ENCODE assay signal across 8 cellular contexts in genomic region chr2:10447300-10448207, GRCh38. TPM values are rescaled to one million over a fixed set of nuclear protein-coding genes. Genes with fewer than 3 reads are reported as not detected.
DNase-seq lines count a peak whose midpoint lies in the region; ATAC-seq, FAIRE-seq and TF ChIP-seq lines count a peak whose summit lies in the region.

No MANE protein-coding gene starts in this region.

- H2AFZ ChIP-seq in astrocyte (ENCODE audit: low read depth, low read length), result no peak overlapping the region

- no peak for TF ChIP-seq CTCF in C4-2B (conservative IDR thresholded peaks at IDR 0.05)
- no peak for TF ChIP-seq CTCF in astrocyte (IDR thresholded peaks at IDR 0.05; ENCODE audit: insufficient read depth, low read depth, low read length)
- no peak for TF ChIP-seq CTCF in sigmoid colon (IDR thresholded peaks at IDR 0.05)

- H3K27me3 Mint-ChIP-seq in astrocyte (ENCODE audit: low read depth, unreplicated experiment), result peaks cover 4% of the 10 kb centered on the region

- peaks cover 2% of the 10 kb centered on the region for H3K4me1 Mint-ChIP-seq in astrocyte (ENCODE audit: low read depth, unreplicated experiment)

- peaks cover 22% of the 10 kb centered on the region for H3K36me3 ChIP-seq in astrocyte (ENCODE audit: insufficient read depth, low read length)
- H3K36me3 ChIP-seq in sigmoid colon, result peaks cover 0 to 27% (median 15%) of the 10 kb centered on the region in 4 donors

- no peak for TF ChIP-seq POLR2A in sigmoid colon (IDR thresholded peaks at IDR 0.05)

- H3K27me3 ChIP-seq in astrocyte (ENCODE audit: insufficient read depth, low read length), result no peaks in the 10 kb centered on the region
- H3K27me3 ChIP-seq in sigmoid colon, result no peaks in the 10 kb centered on the region

- H3K9ac ChIP-seq in astrocyte (ENCODE audit: low read length), result peak overlapping the region; percentile 86

- H3K9me3 Mint-ChIP-seq in astrocyte (ENCODE audit: unreplicated experiment), result no peaks in the 10 kb centered on the region

- H3K27ac Mint-ChIP-seq in astrocyte (ENCODE audit: unreplicated experiment), result peak overlapping the region; percentile 87

- DNase-seq in NOMO-1 treated with DMSO at 0.1 percent for 48 hours (lab: John Stamatoyannopoulos, UW; ENCODE audit: unreplicated experiment) (peak; percentile 69), astrocyte (ENCODE audit: low read depth) (peak; percentile 35), sigmoid colon (no peak), activated gamma-delta T cell treated with Interleukin-2 at 50 U/mL for 16 hours (no peak)

- peaks cover 6% of the 10 kb centered on the region for H3K36me3 Mint-ChIP-seq in astrocyte (ENCODE audit: low read depth, unreplicated experiment)

- H3K4me2 ChIP-seq in astrocyte (ENCODE audit: low read length), result peak overlapping the region; percentile 89

- peak overlapping the region; percentile 99 for H3K27ac ChIP-seq in C4-2B
- peak overlapping the region; percentile 74 for H3K27ac ChIP-seq in astrocyte (ENCODE audit: low read depth, low read length)
- H3K27ac ChIP-seq in sigmoid colon, result peak overlapping the region; percentile 90 to 97 (median 96)

- peaks cover 52% of the 10 kb centered on the region for H3K79me2 ChIP-seq in astrocyte (ENCODE audit: insufficient read depth, low read length)

- peak overlapping the region; percentile 84 for H3K4me3 ChIP-seq in astrocyte (ENCODE audit: insufficient read depth, low read depth, low read length)
- H3K4me3 ChIP-seq in iPS-18c (ENCODE audit: insufficient read depth, low read depth, low read length), result peak overlapping the region; percentile 46
- H3K4me3 ChIP-seq in sigmoid colon, result peak overlapping the region; percentile 40 to 71 (median 64)

- FAIRE-seq in astrocyte (lab: Jason Lieb, UNC), result no peak

- peaks cover 23% of the 10 kb centered on the region for H3K4me1 ChIP-seq in astrocyte (ENCODE audit: insufficient read depth, low read length)
- peaks cover 0 to 54% (median 35%) of the 10 kb centered on the region in 4 donors for H3K4me1 ChIP-seq in sigmoid colon

- H3K4me3 Mint-ChIP-seq in astrocyte (ENCODE audit: unreplicated experiment), result peak overlapping the region; percentile 91

- peaks cover 44% of the 10 kb centered on the region for H4K20me1 ChIP-seq in astrocyte (ENCODE audit: insufficient read depth, low read length)

- no peaks in the 10 kb centered on the region for H3K9me3 ChIP-seq in astrocyte (ENCODE audit: insufficient read depth, low read depth, low read length)
- no peaks in the 10 kb centered on the region for H3K9me3 ChIP-seq in iPS-18c (ENCODE audit: control insufficient read depth, insufficient read depth, low read length)
- H3K9me3 ChIP-seq in sigmoid colon, result no peaks in the 10 kb centered on the region

- ATAC-seq in GM18907 (IDR thresholded peaks at IDR 0.05; ENCODE audit: unreplicated experiment), result peak; percentile 49
- ATAC-seq in HG03108 (IDR thresholded peaks at IDR 0.05; ENCODE audit: unreplicated experiment), result peak; percentile 38

- 0 to 2% methylated on average over 75 of the region's 75 CpGs for WGBS in sigmoid colon, 2 donors

- intact Hi-C loops in sigmoid colon (cut with DNase I), result loop anchor here (5.0 kb wide), 5 partner anchors 40 to 470 kb away; partner anchors contain the start of genes HPCAL1 and PDIA6

- TF ChIP-seq EP300 in sigmoid colon (IDR thresholded peaks at IDR 0.05), result no peak

RNA-seq across cellular contexts. Expression of gene ODC1, which starts 0.6 kb away (rescaled TPM):
- total RNA-seq in astrocyte (85.3 and 119 TPM in 2 replicates), sigmoid colon (10 to 100 TPM; 44.6 to 84.4 (median 53.7) TPM)
- 10 to 100 TPM; 34.8 to 88.2 (median 54.3) TPM for polyA plus RNA-seq in sigmoid colon

Comparison
In these comparisons a context has a peak if more than half of its experiments do, and no peak if none do; other contexts are left out.
1. DNase-seq: peak in NOMO-1 treated with DMSO at 0.1 percent for 48 hours (single experiment) and astrocyte (single experiment); none in sigmoid colon (single experiment) and activated gamma-delta T cell treated with Interleukin-2 at 50 U/mL for 16 hours (single experiment).
2. Peak in every context shown above with its lines, with median percentiles within 50 percentile points of each other: H3K27ac ChIP-seq and H3K4me3 ChIP-seq.